Comparison of ENCODE assay signal across 1 cellular context in the genomic region with DNA sequence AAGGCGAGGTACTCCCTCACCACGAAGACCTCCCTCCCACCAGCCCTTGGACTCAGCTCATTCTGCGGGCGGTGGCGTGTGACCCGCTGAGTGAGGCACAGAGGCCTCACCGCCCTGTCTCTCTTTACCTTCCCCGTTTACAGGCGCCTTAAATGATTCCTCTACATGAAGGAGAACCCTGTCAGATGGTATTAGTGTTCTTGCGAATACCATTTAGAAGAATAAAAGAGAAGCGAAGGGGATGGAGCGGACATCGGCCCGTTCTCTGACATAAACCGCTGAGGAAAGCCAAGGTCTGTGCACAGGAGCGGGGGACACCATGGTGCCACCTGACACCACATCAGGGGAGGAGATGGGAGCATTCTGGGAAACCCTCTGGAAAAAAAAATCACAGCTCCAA.
TF ChIP-seq lines count a peak whose summit lies in the region.

No MANE protein-coding gene starts in this region.

TF ChIP-seq in WTC11, 78 proteins besides CTCF, POLR2A, EP300 and RAD21 (continued from another document):
- TF ChIP-seq, protein P1, sequence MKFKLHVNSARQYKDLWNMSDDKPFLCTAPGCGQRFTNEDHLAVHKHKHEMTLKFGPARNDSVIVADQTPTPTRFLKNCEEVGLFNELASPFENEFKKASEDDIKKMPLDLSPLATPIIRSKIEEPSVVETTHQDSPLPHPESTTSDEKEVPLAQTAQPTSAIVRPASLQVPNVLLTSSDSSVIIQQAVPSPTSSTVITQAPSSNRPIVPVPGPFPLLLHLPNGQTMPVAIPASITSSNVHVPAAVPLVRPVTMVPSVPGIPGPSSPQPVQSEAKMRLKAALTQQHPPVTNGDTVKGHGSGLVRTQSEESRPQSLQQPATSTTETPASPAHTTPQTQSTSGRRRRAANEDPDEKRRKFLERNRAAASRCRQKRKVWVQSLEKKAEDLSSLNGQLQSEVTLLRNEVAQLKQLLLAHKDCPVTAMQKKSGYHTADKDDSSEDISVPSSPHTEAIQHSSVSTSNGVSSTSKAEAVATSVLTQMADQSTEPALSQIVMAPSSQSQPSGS (CRISPR knock-in tag; IDR thresholded peaks at IDR 0.05; ENCODE audit: borderline replicate concordance, low read depth) = no peak
